In genomic region chr12:113155060-113155459, GRCh38 we compare ENCODE assay signal across 1 cellular context.
TF ChIP-seq lines count a peak whose summit lies in the region.

No MANE protein-coding gene starts in this region.

TF ChIP-seq in A549, 52 proteins besides CTCF, POLR2A, EP300 and RAD21 (continued from another document):
- TF ChIP-seq ATOH8 (CRISPR knock-in tag; IDR thresholded peaks at IDR 0.05; ENCODE audit: low read depth) (no peak), USF2 (IDR thresholded peaks at IDR 0.05) (no peak), SMC3 (IDR thresholded peaks at IDR 0.05) (no peak)
